ENCODE assay signal across 23 cellular contexts in genomic region chrX:129233791-129234190, GRCh38.
"Had no signal": no experiment of that assay in that cellular context is flagged by ENCODE, and none has a peak within 500 bp of the region (broad histone marks: within the 10 kb centered on the region; RNA-seq: fewer than 3 reads in every experiment).

No MANE protein-coding gene starts in this region.

- ATAC-seq: effector memory CD8-positive, alpha-beta T cell; natural killer cell; pancreas; stimulated activated naive B cell treated with anti-CD40 and anti-IgM and Interleukin-4, amounts not matched to agents 10 μg/mL and 1 μg/mL and 100 μg/mL, for 72 hours; upper lobe of right lung had no signal

- H3K27me3 Mint-ChIP-seq: effector memory CD8-positive, alpha-beta T cell; memory B cell; stimulated activated naive B cell treated with anti-CD40 and anti-IgM and Interleukin-4, amounts not matched to agents 10 μg/mL and 1 μg/mL and 100 μg/mL, for 72 hours; stimulated activated naive CD8-positive, alpha-beta T cell treated with anti-CD3 and anti-CD28 coated beads, Interleukin-15, Interleukin-2, amounts not matched to agents 100 ng/mL and 50 ng/mL, for 24 hours had no signal

- H3K4me3 ChIP-seq: lung, pancreas, right lobe of liver, thoracic aorta, transverse colon, upper lobe of right lung, uterus had no signal

- H3K36me3 Mint-ChIP-seq: memory B cell; natural killer cell; stimulated activated naive B cell treated with anti-CD40 and anti-IgM and Interleukin-4, amounts not matched to agents 10 μg/mL and 1 μg/mL and 100 μg/mL, for 72 hours had no signal

- H3K27ac Mint-ChIP-seq: effector memory CD8-positive, alpha-beta T cell; memory B cell; natural killer cell; stimulated activated naive B cell treated with anti-CD40 and anti-IgM and Interleukin-4, amounts not matched to agents 10 μg/mL and 1 μg/mL and 100 μg/mL, for 72 hours; stimulated activated naive CD8-positive, alpha-beta T cell treated with anti-CD3 and anti-CD28 coated beads, Interleukin-15, Interleukin-2, amounts not matched to agents 100 ng/mL and 50 ng/mL, for 24 hours had no signal

- H3K4me1 ChIP-seq: pancreas, transverse colon, upper lobe of right lung, uterus had no signal

- H3K4me1 Mint-ChIP-seq: memory B cell; natural killer cell; stimulated activated naive B cell treated with anti-CD40 and anti-IgM and Interleukin-4, amounts not matched to agents 10 μg/mL and 1 μg/mL and 100 μg/mL, for 72 hours had no signal

- FAIRE-seq: endometrium, frontal cortex, islet of Langerhans, pancreas, small intestine had no signal

- H3K9me3 Mint-ChIP-seq: memory B cell; natural killer cell; neural crest cell; stimulated activated naive B cell treated with anti-CD40 and anti-IgM and Interleukin-4, amounts not matched to agents 10 μg/mL and 1 μg/mL and 100 μg/mL, for 72 hours; stimulated activated naive CD8-positive, alpha-beta T cell treated with anti-CD3 and anti-CD28 coated beads, Interleukin-15, Interleukin-2, amounts not matched to agents 100 ng/mL and 50 ng/mL, for 24 hours had no signal

- H3K9me3 ChIP-seq: neutrophil, pancreas, right lobe of liver, thoracic aorta, transverse colon, upper lobe of right lung, uterus had no signal

- DNase-seq: cortex of kidney; effector memory CD8-positive, alpha-beta T cell; head of caudate nucleus; kidney glomerular epithelial cell; natural killer cell; pancreas; right lobe of liver; small intestine; stimulated activated CD4-positive, alpha-beta T cell treated with anti-CD3 and anti-CD28 coated beads, Interleukin-15, amount 100 ng/mL, for 24 hours; stimulated activated CD4-positive, alpha-beta T cell treated with anti-CD3 and anti-CD28 coated beads, Interleukin-2, amount 100 ng/mL, for 48 hours; stimulated activated naive B cell treated with anti-CD40 and anti-IgM and Interleukin-4, amounts not matched to agents 10 μg/mL and 1 μg/mL and 100 μg/mL, for 72 hours; transverse colon; upper lobe of right lung; uterus had no signal

- H3K27me3 ChIP-seq: neutrophil, right lobe of liver, transverse colon, upper lobe of right lung, uterus had no signal

- H3K36me3 ChIP-seq: neutrophil, pancreas, right lobe of liver, thoracic aorta, transverse colon, upper lobe of right lung, uterus had no signal

- H3K4me3 Mint-ChIP-seq: effector memory CD8-positive, alpha-beta T cell; memory B cell; natural killer cell; neural crest cell; stimulated activated naive B cell treated with anti-CD40 and anti-IgM and Interleukin-4, amounts not matched to agents 10 μg/mL and 1 μg/mL and 100 μg/mL, for 72 hours; stimulated activated naive CD8-positive, alpha-beta T cell treated with anti-CD3 and anti-CD28 coated beads, Interleukin-15, Interleukin-2, amounts not matched to agents 100 ng/mL and 50 ng/mL, for 24 hours had no signal

- H3K27ac ChIP-seq: neutrophil, pancreas, right lobe of liver, thoracic aorta, transverse colon, upper lobe of right lung, uterus had no signal
